Comparison of ENCODE assay signal across 1 cellular context in the genomic region with DNA sequence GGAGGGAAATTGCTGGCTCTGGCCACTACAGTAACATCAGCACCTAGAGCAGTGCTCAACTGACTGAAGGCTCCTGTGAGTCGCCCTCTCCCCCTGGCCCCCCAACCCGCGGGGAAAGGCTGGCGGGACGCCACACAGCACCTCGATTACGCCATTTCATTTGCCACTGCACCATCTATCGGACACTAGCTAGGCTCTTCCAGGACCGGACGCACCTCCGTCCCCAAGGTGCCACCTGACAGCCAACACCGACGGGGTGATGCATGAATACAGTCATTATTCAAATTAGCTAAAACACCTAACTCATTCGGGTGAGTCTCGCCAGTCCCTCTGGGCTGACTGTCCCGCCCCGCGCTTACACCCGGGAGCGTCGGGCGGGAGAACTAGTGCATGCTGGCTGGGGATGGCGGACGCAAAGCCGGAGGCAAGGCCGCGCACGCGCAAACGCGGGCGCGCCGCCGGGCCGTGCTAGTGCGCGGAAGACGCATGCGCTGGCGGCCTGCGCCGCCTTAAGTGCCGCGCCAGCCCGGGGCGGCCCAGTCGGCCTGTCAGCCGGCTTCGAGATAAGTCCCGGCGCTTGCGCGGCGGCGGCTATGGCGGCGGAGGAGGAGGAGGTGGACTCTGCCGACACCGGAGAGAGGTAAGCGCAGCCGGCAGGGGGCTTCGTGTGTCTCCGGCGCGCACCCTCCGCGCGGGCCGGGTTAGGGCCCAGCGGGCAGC.
A peak's percentile ranks its signal among the peaks of the same experiment; 100 is the strongest.
TF ChIP-seq lines count a peak whose summit lies in the region.

Gene ABHD5, plus strand, starts transcription at position 539 of the 720 bp plus-strand sequence. Its CDS starts 55 bp downstream, at position 594.

TF ChIP-seq in WTC11, 78 proteins besides CTCF, POLR2A, EP300 and RAD21 (continued from another document):
- TF ChIP-seq, protein P1, sequence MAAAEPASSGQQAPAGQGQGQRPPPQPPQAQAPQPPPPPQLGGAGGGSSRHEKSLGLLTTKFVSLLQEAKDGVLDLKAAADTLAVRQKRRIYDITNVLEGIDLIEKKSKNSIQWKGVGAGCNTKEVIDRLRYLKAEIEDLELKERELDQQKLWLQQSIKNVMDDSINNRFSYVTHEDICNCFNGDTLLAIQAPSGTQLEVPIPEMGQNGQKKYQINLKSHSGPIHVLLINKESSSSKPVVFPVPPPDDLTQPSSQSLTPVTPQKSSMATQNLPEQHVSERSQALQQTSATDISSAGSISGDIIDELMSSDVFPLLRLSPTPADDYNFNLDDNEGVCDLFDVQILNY (CRISPR knock-in tag; IDR thresholded peaks at IDR 0.05) = peak; percentile 91
- TF ChIP-seq ZNF121 (CRISPR knock-in tag; IDR thresholded peaks at IDR 0.05) (0 out of 2 replicates have a peak, but pooled peaks have one; percentile 16), FOXP1 (CRISPR knock-in tag; IDR thresholded peaks at IDR 0.05; ENCODE audit: borderline replicate concordance) (peak; percentile 94), SMAD4 (CRISPR knock-in tag; IDR thresholded peaks at IDR 0.05) (no peak), NFE2L1 (CRISPR knock-in tag; IDR thresholded peaks at IDR 0.05) (peak; percentile 86), NR1H2 (CRISPR knock-in tag; IDR thresholded peaks at IDR 0.05) (0 out of 2 replicates have a peak, but pooled peaks have one; percentile 17), ELF4 (CRISPR knock-in tag; IDR thresholded peaks at IDR 0.05; ENCODE audit: low read depth) (peak; percentile 69; the same call in 1 of the 2 replicates), TCF7 (CRISPR knock-in tag; IDR thresholded peaks at IDR 0.05; ENCODE audit: low read depth) (peak; percentile 52; the same call in 1 of the 2 replicates), ZNF671 (CRISPR knock-in tag; IDR thresholded peaks at IDR 0.05) (peak; percentile 63; the same call in 1 of the 2 replicates), ESRRA (CRISPR knock-in tag; IDR thresholded peaks at IDR 0.05; ENCODE audit: borderline replicate concordance) (0 out of 2 replicates have a peak, but pooled peaks have one; percentile 78), IRF1 (CRISPR knock-in tag; IDR thresholded peaks at IDR 0.05) (no peak; the same call in 1 of the 2 replicates), ZNF425 (CRISPR knock-in tag; conservative IDR thresholded peaks at IDR 0.05) (0 out of 2 replicates have a peak, but pooled peaks have one; percentile 30), KAT7 (CRISPR knock-in tag; IDR thresholded peaks at IDR 0.05; ENCODE audit: borderline replicate concordance) (peak; percentile 79; the same call in 1 of the 2 replicates), ATF1 (CRISPR knock-in tag; IDR thresholded peaks at IDR 0.05) (peak; percentile 87; the same call in 1 of the 2 replicates)
- TF ChIP-seq, protein P2, sequence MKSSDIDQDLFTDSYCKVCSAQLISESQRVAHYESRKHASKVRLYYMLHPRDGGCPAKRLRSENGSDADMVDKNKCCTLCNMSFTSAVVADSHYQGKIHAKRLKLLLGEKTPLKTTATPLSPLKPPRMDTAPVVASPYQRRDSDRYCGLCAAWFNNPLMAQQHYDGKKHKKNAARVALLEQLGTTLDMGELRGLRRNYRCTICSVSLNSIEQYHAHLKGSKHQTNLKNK (CRISPR knock-in tag; IDR thresholded peaks at IDR 0.05) = no peak; the same call in 1 of the 2 replicates
